ENCODE assay signal across 11 cellular contexts in genomic region chr6:89951574-89952360, GRCh38. TPM values are rescaled to one million over a fixed set of nuclear protein-coding genes. Genes with fewer than 3 reads are reported as not detected.
A peak's percentile ranks its signal among the peaks of the same experiment; 100 is the strongest.
DNase-seq lines count a peak whose midpoint lies in the region; ATAC-seq and TF ChIP-seq lines count a peak whose summit lies in the region.
"Had no signal": no experiment of that assay in that cellular context is flagged by ENCODE, and none has a peak within 500 bp of the region (broad histone marks: within the 10 kb centered on the region; RNA-seq: fewer than 3 reads in every experiment).

No MANE protein-coding gene starts in this region.

- H3K27ac ChIP-seq in Panc1 (ENCODE audit: low read length) = peak overlapping the region; percentile 70
- no peak overlapping the region for H3K27ac ChIP-seq in colonic mucosa
- H3K27ac ChIP-seq: cardiac muscle cell, upper lobe of left lung had no signal

- no peak; the same call in 1 of the 2 replicates for TF ChIP-seq CTCF in Panc1 (IDR thresholded peaks at IDR 0.05)
- TF ChIP-seq CTCF in colonic mucosa (IDR thresholded peaks at IDR 0.05) = no peak

- DNase-seq in NCI-H526 (lab: John Stamatoyannopoulos, UW) (peak; percentile 9 to 49), NCI-H526 treated with DMSO at 0.1 percent for 48 hours (lab: John Stamatoyannopoulos, UW) (no peak), Panc1 (ENCODE audit: low read depth, low spot score) (no peak), putamen (ENCODE audit: low spot score) (peak; percentile 15), colonic mucosa (no peak), OCI-M1 (lab: John Stamatoyannopoulos, UW) (no peak)
- no peak for DNase-seq in stimulated activated naive CD4-positive, alpha-beta T cell treated with Interleukin-2 at 50 U/mL for 16 hours (lab: John Stamatoyannopoulos, UW)

- no peaks in the 10 kb centered on the region for H3K27me3 ChIP-seq in Panc1 (ENCODE audit: control insufficient read depth, insufficient read depth, low read length)
- H3K27me3 ChIP-seq in colonic mucosa = no peaks in the 10 kb centered on the region
- H3K27me3 ChIP-seq: cardiac muscle cell, upper lobe of left lung had no signal

- in situ Hi-C loops in Panc1 (cut with HindIII; ENCODE audit: low pct_unique_long_range_greater_than_20kb, low sequenced_read_pairs) = no loop called here

- H3K4me1 ChIP-seq in Panc1 (ENCODE audit: control insufficient read depth, insufficient read depth, low read length) (peaks cover 21% of the 10 kb centered on the region), colonic mucosa (no peaks in the 10 kb centered on the region)

- no peaks in the 10 kb centered on the region for H3K36me3 ChIP-seq in Panc1 (ENCODE audit: control insufficient read depth, insufficient read depth, low read length)
- H3K36me3 ChIP-seq in colonic mucosa = no peaks in the 10 kb centered on the region
- H3K36me3 ChIP-seq: cardiac muscle cell had no signal

- intact Hi-C loops in Panc1 (cut with micrococcal nuclease; ENCODE audit: unreplicated experiment) (no loop called here), colonic mucosa (cut with DNase I) (no loop called here)

- H3K9ac ChIP-seq in colonic mucosa (ENCODE audit: low read depth in 2 of 2, low read length in 2 of 2) = no peak overlapping the region

- POLR2A ChIA-PET in Panc1 (lab: Charles Lee) = no interaction called here

- BruUV-seq in Panc1 (replicated peaks; lab: Mats Ljungman, UMichigan) = no TSS peak

- ATAC-seq in Panc1 (peak; percentile 86), esophagus mucosa (peak; percentile 12)

- H3K4me3 ChIP-seq in Panc1 (ENCODE audit: low read depth in 2 of 2, low read length in 2 of 2) (peak overlapping the region in 1 of 2 experiments; percentile 39; a peak in 2 of 4 replicates), colonic mucosa (no peak overlapping the region)
- H3K4me3 ChIP-seq: cardiac muscle cell, upper lobe of left lung had no signal

- no peaks in the 10 kb centered on the region for H3K9me3 ChIP-seq in Panc1 (ENCODE audit: control insufficient read depth, insufficient read depth, low read depth, low read length)
- no peaks in the 10 kb centered on the region for H3K9me3 ChIP-seq in colonic mucosa
- H3K9me3 ChIP-seq: upper lobe of left lung had no signal

- CTCF ChIA-PET in Panc1 (lab: Charles Lee) = interaction anchor here (2.3 kb wide), 1 partner anchor 11 kb away, joined by 12 read pairs; no protein-coding TSS in a partner anchor

RNA-seq across cellular contexts. Expression of gene GJA10, which starts 57.5 kb away (rescaled TPM):
- total RNA-seq in Panc1 (2021; ENCODE audit: unreplicated experiment) (not detected), esophagus mucosa (not detected), colonic mucosa (not detected)
- polyA plus RNA-seq in Panc1 (2012; ENCODE audit: insufficient read length) = not detected
- total RNA-seq: cardiac muscle cell, pulmonary artery endothelial cell, upper lobe of left lung had no signal
- polyA plus RNA-seq: cardiac muscle cell had no signal

Comparison
In these comparisons a context has a peak if more than half of its experiments do, and no peak if none do; other contexts are left out.
1. DNase-seq: peak in NCI-H526 (2 of 2) and putamen (single experiment); none in NCI-H526 treated with DMSO at 0.1 percent for 48 hours (single experiment), Panc1 (single experiment), colonic mucosa (single experiment), stimulated activated naive CD4-positive, alpha-beta T cell treated with Interleukin-2 at 50 U/mL for 16 hours (single experiment) and OCI-M1 (single experiment).